ENCODE assay signal across 26 cellular contexts in genomic region chr19:46035986-46036744, GRCh38. TPM values are rescaled to one million over a fixed set of nuclear protein-coding genes. Genes with fewer than 3 reads are reported as not detected.
A peak's percentile ranks its signal among the peaks of the same experiment; 100 is the strongest.
DNase-seq lines count a peak whose midpoint lies in the region; ATAC-seq and TF ChIP-seq lines count a peak whose summit lies in the region.
"Had no signal": no experiment of that assay in that cellular context is flagged by ENCODE, and none has a peak within 500 bp of the region (broad histone marks: within the 10 kb centered on the region; RNA-seq: fewer than 3 reads in every experiment).

No MANE protein-coding gene starts in this region.

- intact Hi-C loops in natural killer cell (cut with micrococcal nuclease): no loop called here

- peak overlapping the region; percentile 38 for H3K14ac ChIP-seq in neuronal stem cell (ENCODE audit: low read length)

- peaks cover 30 to 32% of the 10 kb centered on the region in 2 donors for H3K27me3 Mint-ChIP-seq in natural killer cell treated with Interleukin-12 subunit alpha and Interleukin-12 subunit beta and Interleukin-15 and Interleukin-18, amount 100 ng/mL, for 72 hours
- H3K27me3 Mint-ChIP-seq in natural killer cell (ENCODE audit: low read depth in 2 of 2): peaks cover 20 to 24% of the 10 kb centered on the region in 2 donors
- H3K27me3 Mint-ChIP-seq in stimulated activated memory B cell treated with anti-CD40 and anti-IgM and Interleukin-4, amounts not matched to agents 10 μg/mL and 1 μg/mL and 100 μg/mL, for 72 hours: peaks cover 50% of the 10 kb centered on the region

- no peaks in the 10 kb centered on the region for H3K36me3 Mint-ChIP-seq in natural killer cell treated with Interleukin-12 subunit alpha and Interleukin-12 subunit beta and Interleukin-15 and Interleukin-18, amount 100 ng/mL, for 72 hours
- H3K36me3 Mint-ChIP-seq in natural killer cell: no peaks in the 10 kb centered on the region
- H3K36me3 Mint-ChIP-seq in stimulated activated memory B cell treated with anti-CD40 and anti-IgM and Interleukin-4, amounts not matched to agents 10 μg/mL and 1 μg/mL and 100 μg/mL, for 72 hours: no peaks in the 10 kb centered on the region
- H3K36me3 Mint-ChIP-seq: CD8-positive, alpha-beta T cell had no signal

- peak overlapping the region; percentile 76 for H3K4ac ChIP-seq in neuronal stem cell (ENCODE audit: low read length)

- H2BK12ac ChIP-seq in neuronal stem cell (ENCODE audit: low read length): peak overlapping the region; percentile 3

- peak overlapping the region; percentile 75 for H2BK5ac ChIP-seq in neuronal stem cell (ENCODE audit: low read length)

- no peak overlapping the region for H2BK120ac ChIP-seq in neuronal stem cell (ENCODE audit: low read depth, low read length)

- no peaks in the 10 kb centered on the region for H3K27me3 ChIP-seq in neuronal stem cell (ENCODE audit: control insufficient read depth in 3 of 3, insufficient read depth in 3 of 3, low read depth in 1 of 3, low read length in 3 of 3)
- H3K27me3 ChIP-seq: Peyer's patch had no signal

- no peaks in the 10 kb centered on the region for H3K4me1 Mint-ChIP-seq in natural killer cell treated with Interleukin-12 subunit alpha and Interleukin-12 subunit beta and Interleukin-15 and Interleukin-18, amount 100 ng/mL, for 72 hours (ENCODE audit: low read depth in 2 of 2)
- no peaks in the 10 kb centered on the region for H3K4me1 Mint-ChIP-seq in natural killer cell
- H3K4me1 Mint-ChIP-seq in stimulated activated memory B cell treated with anti-CD40 and anti-IgM and Interleukin-4, amounts not matched to agents 10 μg/mL and 1 μg/mL and 100 μg/mL, for 72 hours: no peaks in the 10 kb centered on the region

- peak overlapping the region; percentile 79 for H2AK5ac ChIP-seq in neuronal stem cell (ENCODE audit: low read depth, low read length)

- WGBS in neuronal stem cell (ENCODE audit: extremely low coverage in 2 of 2, insufficient read length in 2 of 2, insufficient replicate concordance in 1 of 2), 2 donors: no CpG with 5 or more reads among the region's 13 CpGs

- peak overlapping the region; percentile 65 for H4K8ac ChIP-seq in neuronal stem cell (ENCODE audit: low read depth, low read length)

- H3K27ac Mint-ChIP-seq in natural killer cell treated with Interleukin-12 subunit alpha and Interleukin-12 subunit beta and Interleukin-15 and Interleukin-18, amount 100 ng/mL, for 72 hours: no peak overlapping the region
- no peak overlapping the region for H3K27ac Mint-ChIP-seq in natural killer cell
- H3K27ac Mint-ChIP-seq in stimulated activated memory B cell treated with anti-CD40 and anti-IgM and Interleukin-4, amounts not matched to agents 10 μg/mL and 1 μg/mL and 100 μg/mL, for 72 hours: no peak overlapping the region
- H3K27ac Mint-ChIP-seq: CD8-positive, alpha-beta T cell had no signal

- peak; percentile 22 to 36 for ATAC-seq in natural killer cell treated with Interleukin-12 subunit alpha and Interleukin-12 subunit beta and Interleukin-15 and Interleukin-18, amount 100 ng/mL, for 72 hours
- ATAC-seq in natural killer cell (no peak), HG03520 (IDR thresholded peaks at IDR 0.05; ENCODE audit: unreplicated experiment) (no peak), GM18907 (IDR thresholded peaks at IDR 0.05; ENCODE audit: unreplicated experiment) (no peak)
- no peak for ATAC-seq in stimulated activated memory B cell treated with anti-CD40 and anti-IgM and Interleukin-4, amounts not matched to agents 10 μg/mL and 1 μg/mL and 100 μg/mL, for 72 hours
- ATAC-seq: CD8-positive, alpha-beta T cell had no signal

- H2AFZ ChIP-seq in neuronal stem cell (ENCODE audit: low read length): no peak overlapping the region

- H3K4me1 ChIP-seq in neuronal stem cell (ENCODE audit: control insufficient read depth in 2 of 2, insufficient read depth in 1 of 2, low read depth in 1 of 2, low read length in 2 of 2): peaks cover 1 to 2% of the 10 kb centered on the region in 2 donors

- no peak for TF ChIP-seq CTCF in natural killer cell (IDR thresholded peaks at IDR 0.05)

- no peak overlapping the region for H3K4me3 ChIP-seq in neuronal stem cell (ENCODE audit: low read length in 2 of 2)
- H3K4me3 ChIP-seq: Peyer's patch had no signal

- no peak overlapping the region for H2BK15ac ChIP-seq in neuronal stem cell (ENCODE audit: low read length)

- peak overlapping the region; percentile 57 for H3K18ac ChIP-seq in neuronal stem cell (ENCODE audit: low read length)

- no peaks in the 10 kb centered on the region for H3K9me3 Mint-ChIP-seq in natural killer cell treated with Interleukin-12 subunit alpha and Interleukin-12 subunit beta and Interleukin-15 and Interleukin-18, amount 100 ng/mL, for 72 hours
- H3K9me3 Mint-ChIP-seq in natural killer cell: no peaks in the 10 kb centered on the region
- no peaks in the 10 kb centered on the region for H3K9me3 Mint-ChIP-seq in stimulated activated memory B cell treated with anti-CD40 and anti-IgM and Interleukin-4, amounts not matched to agents 10 μg/mL and 1 μg/mL and 100 μg/mL, for 72 hours
- H3K9me3 Mint-ChIP-seq: CD8-positive, alpha-beta T cell had no signal

- no peak overlapping the region for H3K9ac ChIP-seq in neuronal stem cell (ENCODE audit: low read depth, low read length, poor library complexity)

- H3K27ac ChIP-seq in neuronal stem cell (replicated peaks; ENCODE audit: low read length): no peak overlapping the region
- H3K27ac ChIP-seq: Peyer's patch had no signal

- H3K9me3 ChIP-seq in neuronal stem cell (replicated peaks in 1 of 2; ENCODE audit: control insufficient read depth in 2 of 2, insufficient read depth in 1 of 2, low read depth in 1 of 2, low read length in 2 of 2): peaks cover 11 to 12% of the 10 kb centered on the region in 2 donors
- H3K9me3 ChIP-seq: Peyer's patch had no signal

- H3K4me3 Mint-ChIP-seq in natural killer cell treated with Interleukin-12 subunit alpha and Interleukin-12 subunit beta and Interleukin-15 and Interleukin-18, amount 100 ng/mL, for 72 hours: no peak overlapping the region
- H3K4me3 Mint-ChIP-seq in natural killer cell: no peak overlapping the region
- H3K4me3 Mint-ChIP-seq in stimulated activated memory B cell treated with anti-CD40 and anti-IgM and Interleukin-4, amounts not matched to agents 10 μg/mL and 1 μg/mL and 100 μg/mL, for 72 hours: no peak overlapping the region
- H3K4me3 Mint-ChIP-seq: CD8-positive, alpha-beta T cell had no signal

- H3K36me3 ChIP-seq in neuronal stem cell (replicated peaks in 1 of 2; ENCODE audit: control insufficient read depth in 2 of 2, insufficient read depth in 2 of 2, low read length in 2 of 2): peaks cover 0 to 2% of the 10 kb centered on the region in 2 donors
- H3K36me3 ChIP-seq: Peyer's patch had no signal

- H3K23ac ChIP-seq in neuronal stem cell (ENCODE audit: low read depth, low read length, poor library complexity): peak overlapping the region; percentile 85

- no peak for DNase-seq in natural killer cell treated with Interleukin-12 subunit alpha and Interleukin-12 subunit beta and Interleukin-15 and Interleukin-18, amount 100 ng/mL, for 72 hours (ENCODE audit: low spot score)
- DNase-seq in natural killer cell: no peak
- DNase-seq in left kidney (ENCODE audit: low read depth, low spot score): peak; percentile 36
- DNase-seq in neuronal stem cell (ENCODE audit: low spot score): no peak
- DNase-seq in activated gamma-delta T cell treated with Interleukin-2 at 50 U/mL for 16 hours: no peak
- DNase-seq: 8988T; AML-193; C1 segment of cervical spinal cord; Calu3; CD8-positive, alpha-beta T cell; DMS153; GOT3; KBM-7; NCI-H1092 treated with DMSO at 0.1 percent for 48 hours; NCI-H146; NCI-H2029; NCI-H345; NCI-H524; NCI-H82; Peyer's patch had no signal

- no peak overlapping the region for H3K4me2 ChIP-seq in neuronal stem cell (ENCODE audit: insufficient read depth, low read length, poor library complexity, severe bottlenecking)

- no peak overlapping the region for H4K91ac ChIP-seq in neuronal stem cell (ENCODE audit: low read depth, low read length, poor library complexity)

- peaks cover 1% of the 10 kb centered on the region for H3K79me1 ChIP-seq in neuronal stem cell (ENCODE audit: low read depth, low read length)

RNA-seq across cellular contexts. Expression of gene IGFL4, which starts 4.6 kb away (rescaled TPM):
- not detected for total RNA-seq in natural killer cell treated with Interleukin-12 subunit alpha and Interleukin-12 subunit beta and Interleukin-15 and Interleukin-18, amount 100 ng/mL, for 72 hours
- not detected for total RNA-seq in natural killer cell
- polyA plus RNA-seq in neuronal stem cell (2013, experiment 1 of 2): 0.61 TPM
- polyA plus RNA-seq in neuronal stem cell (2013, experiment 2 of 2): 0.73 TPM
- total RNA-seq: Calu3; CD8-positive, alpha-beta T cell; G401; Peyer's patch had no signal
- polyA plus RNA-seq: AG04450 had no signal

RNA-seq across cellular contexts. Expression of gene PGLYRP1, which starts 13.3 kb away (rescaled TPM):
- not detected for total RNA-seq in natural killer cell treated with Interleukin-12 subunit alpha and Interleukin-12 subunit beta and Interleukin-15 and Interleukin-18, amount 100 ng/mL, for 72 hours
- under 1 TPM in 1 of 3 donors, not detected in 2; 0.55 TPM for total RNA-seq in natural killer cell
- polyA plus RNA-seq in neuronal stem cell (2013, experiment 1 of 2): not detected
- polyA plus RNA-seq in neuronal stem cell (2013, experiment 2 of 2): 0.06 TPM
- total RNA-seq: Calu3; CD8-positive, alpha-beta T cell; G401; Peyer's patch; SK-MEL-5 had no signal
- polyA plus RNA-seq: AG04450 had no signal

RNA-seq across cellular contexts. Expression of gene CCDC61, which starts 40.9 kb away (rescaled TPM):
- total RNA-seq in natural killer cell treated with Interleukin-12 subunit alpha and Interleukin-12 subunit beta and Interleukin-15 and Interleukin-18, amount 100 ng/mL, for 72 hours: 10 to 100 TPM; 21.4 to 26.7 TPM
- 10 to 100 TPM; 10.6 to 16.9 (median 14.6) TPM for total RNA-seq in natural killer cell
- polyA plus RNA-seq in neuronal stem cell (2013, experiment 1 of 2): 4.5 TPM
- polyA plus RNA-seq in neuronal stem cell (2013, experiment 2 of 2): 5.1 TPM

Comparison
In these comparisons a context has a peak if more than half of its experiments do, and no peak if none do; other contexts are left out.
1. ATAC-seq: peak in natural killer cell treated with Interleukin-12 subunit alpha and Interleukin-12 subunit beta and Interleukin-15 and Interleukin-18, amount 100 ng/mL, for 72 hours (2 of 2); none in natural killer cell (0 of 3), stimulated activated memory B cell treated with anti-CD40 and anti-IgM and Interleukin-4, amounts not matched to agents 10 μg/mL and 1 μg/mL and 100 μg/mL, for 72 hours (single experiment), HG03520 (single experiment) and GM18907 (single experiment).